In genomic region chr16:12236491-12237030, GRCh38 we compare ENCODE assay signal across 14 cellular contexts.
DNase-seq lines count a peak whose midpoint lies in the region; ATAC-seq and TF ChIP-seq lines count a peak whose summit lies in the region.
"Had no signal": no experiment of that assay in that cellular context is flagged by ENCODE, and none has a peak within 500 bp of the region (broad histone marks: within the 10 kb centered on the region; RNA-seq: fewer than 3 reads in every experiment).

No MANE protein-coding gene starts in this region.

- in situ Hi-C loops in ACHN (cut with HindIII; ENCODE audit: low pct_ligation_motif_present, low pct_unique_long_range_greater_than_20kb, low sequenced_read_pairs), result no loop called here

- no peak for ATAC-seq in activated T-helper 17 cell treated with anti-CD3 and anti-CD28 coated beads, Interleukin-2, amount 50 U/mL, for 72 hours (replicated peaks)
- ATAC-seq in HG02970 (IDR thresholded peaks at IDR 0.05; ENCODE audit: low FRiP score, unreplicated experiment), result no peak

- no peaks in the 10 kb centered on the region for H3K9me3 Mint-ChIP-seq in Caco-2 (ENCODE audit: unreplicated experiment)
- H3K9me3 Mint-ChIP-seq in activated T-helper 17 cell treated with anti-CD3 and anti-CD28 coated beads, Interleukin-2, amount 50 U/mL, for 72 hours, result no peaks in the 10 kb centered on the region

- no peak for TF ChIP-seq CTCF in Caco-2 (IDR thresholded peaks at IDR 0.05; ENCODE audit: insufficient read depth in 1 of 2, low read depth in 1 of 2, low read length in 1 of 2, severe bottlenecking in 1 of 2, unreplicated experiment in 1 of 2)

- no peaks in the 10 kb centered on the region for H3K4me1 ChIP-seq in Caco-2

- peaks cover 7% of the 10 kb centered on the region for H3K4me1 Mint-ChIP-seq in Caco-2 (ENCODE audit: low read depth, unreplicated experiment)
- H3K4me1 Mint-ChIP-seq in activated T-helper 17 cell treated with anti-CD3 and anti-CD28 coated beads, Interleukin-2, amount 50 U/mL, for 72 hours, result peaks cover 9% of the 10 kb centered on the region

- POLR2A ChIA-PET in Caco-2 (lab: Charles Lee), result no interaction called here

- intact Hi-C loops in Caco-2 (cut with micrococcal nuclease; ENCODE audit: unreplicated experiment), result no loop called here

- CTCF ChIA-PET in Caco-2 (lab: Charles Lee), result no interaction called here

- H3K36me3 Mint-ChIP-seq in Caco-2 (ENCODE audit: insufficient read depth, unreplicated experiment), result no peaks in the 10 kb centered on the region
- H3K36me3 Mint-ChIP-seq in activated T-helper 17 cell treated with anti-CD3 and anti-CD28 coated beads, Interleukin-2, amount 50 U/mL, for 72 hours (ENCODE audit: low read depth), result no peaks in the 10 kb centered on the region

- no peak overlapping the region for H3K4me3 ChIP-seq in Caco-2 (ENCODE audit: low read depth, low read length)

- H3K27me3 Mint-ChIP-seq in Caco-2 (ENCODE audit: insufficient read depth, unreplicated experiment), result no peaks in the 10 kb centered on the region
- H3K27me3 Mint-ChIP-seq in activated T-helper 17 cell treated with anti-CD3 and anti-CD28 coated beads, Interleukin-2, amount 50 U/mL, for 72 hours, result no peaks in the 10 kb centered on the region

- DNase-seq in ACHN (peak; percentile 17), HK-2 (ENCODE audit: unreplicated experiment) (peak; percentile 20), cerebellar cortex (ENCODE audit: low spot score) (peak; percentile 64), kidney tubule cell (ENCODE audit: low spot score) (peak; percentile 86), Caco-2 (no peak), RPMI8226 (no peak)
- DNase-seq: DND-41, MV-4-11, NCI-H1436 treated with DMSO at 0.1 percent for 48 hours, NCI-H2081, NCI-H524, OCI-M1 had no signal

- no peaks in the 10 kb centered on the region for H3K9me3 ChIP-seq in Caco-2

- H3K27ac Mint-ChIP-seq in Caco-2 (ENCODE audit: unreplicated experiment), result no peak overlapping the region
- H3K27ac Mint-ChIP-seq in activated T-helper 17 cell treated with anti-CD3 and anti-CD28 coated beads, Interleukin-2, amount 50 U/mL, for 72 hours, result no peak overlapping the region

- no TSS peak for BruUV-seq in Caco-2 (replicated peaks; lab: Mats Ljungman, UMichigan)

- H3K4me3 Mint-ChIP-seq in Caco-2 (ENCODE audit: unreplicated experiment), result no peak overlapping the region
- H3K4me3 Mint-ChIP-seq in activated T-helper 17 cell treated with anti-CD3 and anti-CD28 coated beads, Interleukin-2, amount 50 U/mL, for 72 hours, result no peak overlapping the region

- no peaks in the 10 kb centered on the region for H3K27me3 ChIP-seq in Caco-2 (replicated peaks; ENCODE audit: control insufficient read depth, insufficient read depth, low read length)

- H3K36me3 ChIP-seq in Caco-2 (ENCODE audit: control insufficient read depth, insufficient read depth, low read length), result no peaks in the 10 kb centered on the region

Comparison
In these comparisons a context has a peak if more than half of its experiments do, and no peak if none do; other contexts are left out.
1. DNase-seq: peak in ACHN (single experiment), HK-2 (single experiment), cerebellar cortex (single experiment) and kidney tubule cell (single experiment); none in Caco-2 (0 of 2) and RPMI8226 (single experiment).